ENCODE assay signal across 8 cellular contexts in the genomic region with DNA sequence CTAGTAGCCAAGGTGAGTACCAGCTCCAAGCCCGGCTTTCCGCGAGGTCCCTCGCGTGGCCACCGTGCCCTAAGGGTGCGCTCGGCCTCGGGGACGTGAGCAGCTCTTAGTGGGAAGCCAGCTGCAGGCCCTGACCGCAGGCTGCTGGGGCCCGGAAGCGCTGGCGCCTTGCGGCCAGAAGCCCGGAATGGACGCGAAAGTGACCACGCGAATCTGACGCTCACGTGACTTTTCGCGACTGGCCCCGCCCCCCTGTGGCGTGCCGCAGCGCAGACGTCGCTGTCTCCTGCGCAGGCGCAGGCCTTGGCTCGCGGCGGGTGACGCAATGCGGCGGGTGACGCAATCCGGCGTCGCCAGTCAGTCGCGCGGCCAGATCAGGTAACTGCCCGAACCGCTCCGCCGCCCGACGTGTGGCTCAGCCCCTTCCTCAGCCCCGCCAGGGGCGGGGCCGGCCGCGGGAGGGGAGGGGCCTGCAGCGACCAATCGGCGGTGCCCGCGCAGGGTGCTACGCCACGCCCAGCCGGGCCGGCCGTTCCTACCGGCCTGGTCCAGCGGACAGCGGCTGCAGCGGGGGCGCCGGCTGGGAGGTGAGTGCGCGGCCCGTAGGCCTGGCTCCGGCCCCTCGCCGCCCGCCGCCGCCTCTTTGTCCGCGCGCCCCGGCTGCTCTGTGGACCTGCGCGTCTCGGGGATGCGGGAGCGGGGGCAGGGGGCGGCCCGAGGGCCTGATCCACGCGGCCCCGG. TPM values are rescaled to one million over a fixed set of nuclear protein-coding genes. Genes with fewer than 3 reads are reported as not detected.
DNase-seq lines count a peak whose midpoint lies in the region; ATAC-seq and TF ChIP-seq lines count a peak whose summit lies in the region.

A gene (plus strand): TSS at position 532 of the 741 bp plus-strand sequence. CDS start 2,202 bp downstream, outside the sequence.

- TF ChIP-seq CTCF in gastroesophageal sphincter (IDR thresholded peaks at IDR 0.05) = peak in 3 of 4 experiments; percentile 22 to 50 (median 25)

- no CpG with 5 or more reads among the region's 95 CpGs for WGBS in gastroesophageal sphincter (ENCODE audit: low coverage in 1 of 2), 2 donors

- H3K27me3 ChIP-seq in gastroesophageal sphincter = no peaks in the 10 kb centered on the region

- TF ChIP-seq POLR2A in gastroesophageal sphincter (IDR thresholded peaks at IDR 0.05) = peak; percentile 98

- ATAC-seq in HG02588 (IDR thresholded peaks at IDR 0.05; ENCODE audit: unreplicated experiment) = peak; percentile 73
- ATAC-seq in gastroesophageal sphincter = peak; percentile 90

- H3K4me1 ChIP-seq in gastroesophageal sphincter = peaks cover 2 to 73% (median 21%) of the 10 kb centered on the region in 3 donors

- H3K36me3 Mint-ChIP-seq in activated naive CD4-positive, alpha-beta T cell treated with anti-CD3 and anti-CD28 coated beads, Interleukin-2, amount 10 ng/mL, durations not matched to agents 7 days and 5 days = peaks cover 20% of the 10 kb centered on the region

- H3K4me3 Mint-ChIP-seq in activated naive CD4-positive, alpha-beta T cell treated with anti-CD3 and anti-CD28 coated beads, Interleukin-2, amount 10 ng/mL, durations not matched to agents 7 days and 5 days = peak within 1 kb of the TSS; percentile 93

- H3K27me3 Mint-ChIP-seq in activated naive CD4-positive, alpha-beta T cell treated with anti-CD3 and anti-CD28 coated beads, Interleukin-2, amount 10 ng/mL, durations not matched to agents 7 days and 5 days = peaks cover 7% of the 10 kb centered on the region

- peak within 1 kb of the TSS; percentile 98 for H3K9ac ChIP-seq in SK-N-MC (ENCODE audit: insufficient read length)

- DNase-seq in NCI-H1048 (lab: John Stamatoyannopoulos, UW) (peak; percentile 84), SK-N-MC (ENCODE audit: low read depth, low spot score) (peak; percentile 40), non-pigmented ciliary epithelial cell (ENCODE audit: low read depth) (peak; percentile 78), substantia nigra (lab: John Stamatoyannopoulos, UW) (peak; percentile 82 to 99 (median 97))
- peak; percentile 97 for DNase-seq in activated naive CD4-positive, alpha-beta T cell treated with anti-CD3 and anti-CD28 coated beads, Interleukin-2, amount 10 ng/mL, durations not matched to agents 7 days and 5 days

- TF ChIP-seq EP300 in gastroesophageal sphincter (IDR thresholded peaks at IDR 0.05) = peak; percentile 58

- peak within 1 kb of the TSS; percentile 94 for H3K27ac Mint-ChIP-seq in activated naive CD4-positive, alpha-beta T cell treated with anti-CD3 and anti-CD28 coated beads, Interleukin-2, amount 10 ng/mL, durations not matched to agents 7 days and 5 days

- no peaks in the 10 kb centered on the region for H3K9me3 Mint-ChIP-seq in activated naive CD4-positive, alpha-beta T cell treated with anti-CD3 and anti-CD28 coated beads, Interleukin-2, amount 10 ng/mL, durations not matched to agents 7 days and 5 days

- CTCF ChIA-PET in activated naive CD4-positive, alpha-beta T cell treated with anti-CD3 and anti-CD28 coated beads, Interleukin-2, amount 10 ng/mL, durations not matched to agents 7 days and 5 days (lab: Charles Lee) = interaction anchor here (1.1 kb wide), 1 partner anchor 12 kb away, joined by 9 read pairs; a partner anchor contains a TSS

- H3K4me3 ChIP-seq in GM08714 (ENCODE audit: low read length) (peak within 1 kb of the TSS; percentile 77), SK-N-MC (peak within 1 kb of the TSS; percentile 96), gastroesophageal sphincter (peak within 1 kb of the TSS; percentile 49 to 95)

- no peaks in the 10 kb centered on the region for H3K9me3 ChIP-seq in SK-N-MC (ENCODE audit: low read depth, low read length)
- no peaks in the 10 kb centered on the region for H3K9me3 ChIP-seq in gastroesophageal sphincter

- peaks cover 69% of the 10 kb centered on the region for H3K4me1 Mint-ChIP-seq in activated naive CD4-positive, alpha-beta T cell treated with anti-CD3 and anti-CD28 coated beads, Interleukin-2, amount 10 ng/mL, durations not matched to agents 7 days and 5 days

- H3K27ac ChIP-seq in SK-N-MC (peak within 1 kb of the TSS; percentile 87), gastroesophageal sphincter (peak within 1 kb of the TSS; percentile 87 to 100 (median 99)), substantia nigra (ENCODE audit: low read depth, low read length, poor library complexity, severe bottlenecking) (peak within 1 kb of the TSS; percentile 97)

- H3K36me3 ChIP-seq in SK-N-MC (ENCODE audit: insufficient read depth, low read length) (peaks cover 20% of the 10 kb centered on the region; the same call in 1 of the 2 replicates), gastroesophageal sphincter (peaks cover 0 to 20% of the 10 kb centered on the region in 2 donors)

RNA-seq across cellular contexts. Expression of the gene that starts here (rescaled TPM):
- 10 to 100 TPM; 13.5 to 18.8 (median 17.4) TPM for total RNA-seq in gastroesophageal sphincter

Comparison
In these comparisons a context has a peak if more than half of its experiments do, and no peak if none do; other contexts are left out.
1. Peak in every context shown above with its lines: DNase-seq, ATAC-seq, H3K4me3 ChIP-seq and H3K27ac ChIP-seq.
2. DNase-seq: peak in every context shown above with its lines; median percentile 97 in activated naive CD4-positive, alpha-beta T cell treated with anti-CD3 and anti-CD28 coated beads, Interleukin-2, amount 10 ng/mL, durations not matched to agents 7 days and 5 days; 97 in substantia nigra; 84 in NCI-H1048; 78 in non-pigmented ciliary epithelial cell; 40 in SK-N-MC.